In genomic region chr20:63354636-63355385, GRCh38 we compare ENCODE assay signal across 30 cellular contexts. TPM values are rescaled to one million over a fixed set of nuclear protein-coding genes. Genes with fewer than 3 reads are reported as not detected.
"Had no signal": no experiment of that assay in that cellular context is flagged by ENCODE, and none has a peak within 500 bp of the region (broad histone marks: within the 10 kb centered on the region; RNA-seq: fewer than 3 reads in every experiment).

No MANE protein-coding gene starts in this region.

- H3K36me3 ChIP-seq: ascending aorta, MG63, SJCRH30, WERI-Rb-1 had no signal

- ATAC-seq: activated CD4-positive, CD25-positive, alpha-beta regulatory T cell treated with anti-CD3 and anti-CD28 coated beads, Interleukin-2, amount 50 U/mL, for 24 hours; activated CD8-positive, alpha-beta T cell treated with anti-CD3 and anti-CD28 coated beads, Interleukin-2, amount 10 ng/mL, durations not matched to agents 7 days and 5 days; activated naive CD4-positive, alpha-beta T cell treated with anti-CD3 and anti-CD28 coated beads, Interleukin-2, amount 50 U/mL, for 72 hours; activated naive CD8-positive, alpha-beta T cell treated with anti-CD3 and anti-CD28 coated beads, Interleukin-2, amount 50 U/mL, for 24 hours; body of pancreas; Panc1 had no signal

- H3K4me1 Mint-ChIP-seq: activated naive CD8-positive, alpha-beta T cell treated with anti-CD3 and anti-CD28 coated beads, Interleukin-2, amount 50 U/mL, for 24 hours had no signal

- H3K9me3 ChIP-seq: ascending aorta, body of pancreas, MG63, SK-N-SH had no signal

- H3K4me1 ChIP-seq: ascending aorta, SJCRH30 had no signal

- DNase-seq: activated CD4-positive, alpha-beta T cell treated with anti-CD3 and anti-CD28 coated beads for 4 hours; activated CD8-positive, alpha-beta memory T cell treated with anti-CD3 and anti-CD28 coated beads, Interleukin-2, amount 50 U/mL, for 48 hours; activated CD8-positive, alpha-beta T cell treated with anti-CD3 and anti-CD28 coated beads, Interleukin-2, amount 10 ng/mL, durations not matched to agents 7 days and 5 days; activated effector memory CD4-positive, alpha-beta T cell treated with anti-CD3 and anti-CD28 coated beads, Interleukin-2, amount 50 U/mL, for 16 hours; activated naive CD4-positive, alpha-beta T cell treated with Interleukin-2 at 50 U/mL for 16 hours; activated naive CD8-positive, alpha-beta T cell treated with anti-CD3 and anti-CD28 coated beads, Interleukin-2, amount 50 U/mL, for 24 hours; activated T-cell treated with anti-CD3 and anti-CD28 coated beads, Interleukin-2, amount 50 U/mL, for 1 hour; amniotic stem cell; body of pancreas; MG63; NCI-H1105; NCI-H1436; NCI-H187; NCI-H2081; NCI-H510A treated with DMSO at 0.1 percent for 48 hours; NCI-H69; NK-92 treated with Interleukin-12 subunit alpha and Interleukin-12 subunit beta, amount 100 ng/mL, for 24 hours; OCI-M1; Right ventricle myocardium superior; RPMI8226; SJCRH30; SK-N-SH; T-helper 1 cell; WERI-Rb-1 had no signal

- H3K27ac Mint-ChIP-seq: activated CD8-positive, alpha-beta T cell treated with anti-CD3 and anti-CD28 coated beads, Interleukin-2, amount 10 ng/mL, durations not matched to agents 7 days and 5 days; activated naive CD8-positive, alpha-beta T cell treated with anti-CD3 and anti-CD28 coated beads, Interleukin-2, amount 50 U/mL, for 24 hours; activated T-helper 1 cell treated with anti-CD3 and anti-CD28 coated beads, Interleukin-12 subunit alpha, Interleukin-12 subunit beta, Interleukin-2, Interleukin-4 antibody, amounts not matched to agents 30 ng/mL and 10 ng/mL and 1 ng/mL, durations not matched to agents 14 hours and 24 hours and 36 hours had no signal

- H3K27ac ChIP-seq: ascending aorta, body of pancreas, SJCRH30, WERI-Rb-1 had no signal

- H3K4me3 ChIP-seq: ascending aorta, body of pancreas, MG63, SJCRH30 had no signal

- H3K4me3 Mint-ChIP-seq: activated CD8-positive, alpha-beta T cell treated with anti-CD3 and anti-CD28 coated beads, Interleukin-2, amount 10 ng/mL, durations not matched to agents 7 days and 5 days; activated naive CD8-positive, alpha-beta T cell treated with anti-CD3 and anti-CD28 coated beads, Interleukin-2, amount 50 U/mL, for 24 hours; activated T-helper 1 cell treated with anti-CD3 and anti-CD28 coated beads, Interleukin-12 subunit alpha, Interleukin-12 subunit beta, Interleukin-2, Interleukin-4 antibody, amounts not matched to agents 30 ng/mL and 10 ng/mL and 1 ng/mL, durations not matched to agents 14 hours and 24 hours and 36 hours had no signal

- H3K36me3 Mint-ChIP-seq: activated naive CD4-positive, alpha-beta T cell treated with anti-CD3 and anti-CD28 coated beads, Interleukin-2, amount 50 U/mL, for 72 hours had no signal

- H3K27me3 ChIP-seq: MG63 had no signal

- H3K9ac ChIP-seq: SK-N-SH had no signal

- H3K4me2 ChIP-seq: SK-N-SH had no signal

RNA-seq across cellular contexts. Expression of gene CHRNA4, which starts 6.3 kb away (rescaled TPM):
- total RNA-seq: activated CD8-positive, alpha-beta T cell treated with anti-CD3 and anti-CD28 coated beads, Interleukin-2, amount 10 ng/mL, durations not matched to agents 7 days and 5 days; activated naive CD4-positive, alpha-beta T cell treated with anti-CD3 and anti-CD28 coated beads, Interleukin-2, amount 50 U/mL, for 72 hours; activated T-helper 1 cell treated with anti-CD3 and anti-CD28 coated beads, Interleukin-12 subunit alpha, Interleukin-12 subunit beta, Interleukin-2, Interleukin-4 antibody, amounts not matched to agents 30 ng/mL and 10 ng/mL and 1 ng/mL, durations not matched to agents 14 hours and 24 hours and 36 hours; ascending aorta; body of pancreas; T-helper 2 cell treated with Interferon-gamma antibody and Interleukin-4, amounts not matched to agents 100 ng/mL and 5 ng/mL, for 36 hours had no signal
- polyA plus RNA-seq: SK-N-SH had no signal
